In genomic region chr2:213145723-213146242, GRCh38 we compare ENCODE assay signal across 12 cellular contexts. TPM values are rescaled to one million over a fixed set of nuclear protein-coding genes. Genes with fewer than 3 reads are reported as not detected.
A peak's percentile ranks its signal among the peaks of the same experiment; 100 is the strongest.
DNase-seq lines count a peak whose midpoint lies in the region; ATAC-seq and TF ChIP-seq lines count a peak whose summit lies in the region.
"Had no signal": no experiment of that assay in that cellular context is flagged by ENCODE, and none has a peak within 500 bp of the region (broad histone marks: within the 10 kb centered on the region; RNA-seq: fewer than 3 reads in every experiment).

No MANE protein-coding gene starts in this region.

- no peaks in the 10 kb centered on the region for H3K9me3 Mint-ChIP-seq in activated T-cell treated with anti-CD3 and anti-CD28 coated beads, Interleukin-2, amount 50 U/mL, for 24 hours
- no peaks in the 10 kb centered on the region for H3K9me3 Mint-ChIP-seq in central memory CD8-positive, alpha-beta T cell
- no peaks in the 10 kb centered on the region for H3K9me3 Mint-ChIP-seq in type B pancreatic cell
- H3K9me3 Mint-ChIP-seq: IgD-negative memory B cell had no signal

- TF ChIP-seq CTCF in type B pancreatic cell (conservative IDR thresholded peaks at IDR 0.05) = no peak
- no peak for TF ChIP-seq CTCF in tibial artery (IDR thresholded peaks at IDR 0.05)
- no peak for TF ChIP-seq CTCF in ovary (IDR thresholded peaks at IDR 0.05)

- no peaks in the 10 kb centered on the region for H3K27me3 ChIP-seq in tibial artery
- no peaks in the 10 kb centered on the region for H3K27me3 ChIP-seq in ovary
- H3K27me3 ChIP-seq: testis had no signal

- peaks cover 26% of the 10 kb centered on the region for H3K27me3 Mint-ChIP-seq in activated T-cell treated with anti-CD3 and anti-CD28 coated beads, Interleukin-2, amount 50 U/mL, for 24 hours
- peaks cover 21% of the 10 kb centered on the region for H3K27me3 Mint-ChIP-seq in central memory CD8-positive, alpha-beta T cell
- H3K27me3 Mint-ChIP-seq in type B pancreatic cell = no peaks in the 10 kb centered on the region

- TF ChIP-seq EP300 in ovary (IDR thresholded peaks at IDR 0.05) = no peak

- no peak for TF ChIP-seq POLR2A in ovary (IDR thresholded peaks at IDR 0.05)

- no peak for DNase-seq in activated T-cell treated with anti-CD3 and anti-CD28 coated beads, Interleukin-2, amount 50 U/mL, for 24 hours
- DNase-seq in activated T-cell treated with anti-CD3 and anti-CD28 coated beads, Interleukin-2, amount 50 U/mL, for 48 hours = no peak
- peak; percentile 47 for DNase-seq in NCI-H2196 (lab: John Stamatoyannopoulos, UW; ENCODE audit: unreplicated experiment)
- DNase-seq in central memory CD8-positive, alpha-beta T cell (ENCODE audit: low spot score in 2 of 2) = no peak
- no peak for DNase-seq in type B pancreatic cell (ENCODE audit: extremely low spot score, unreplicated experiment)
- DNase-seq in tibial artery = no peak
- no peak for DNase-seq in ovary
- DNase-seq: NCI-H82, SIG-M5, testis had no signal

- peaks cover 0 to 50% (median 8%) of the 10 kb centered on the region in 4 donors for H3K4me1 ChIP-seq in tibial artery
- no peaks in the 10 kb centered on the region for H3K4me1 ChIP-seq in ovary (ENCODE audit: insufficient read depth)
- H3K4me1 ChIP-seq: testis had no signal

- WGBS in ovary, 3 donors = 61 to 69% (median 69%) methylated on average over 1 of the region's 1 CpG

- intact Hi-C loops in tibial artery (cut with DNase I; ENCODE audit: low total_unique reads) (loop anchor here (2.0 kb wide), 1 partner anchor 23 kb away; no protein-coding TSS in a partner anchor), ovary (cut with DNase I) (no loop called here)

- ATAC-seq in central memory CD8-positive, alpha-beta T cell (replicated peaks; ENCODE audit: extremely low read depth, poor library complexity, severe bottlenecking) = no peak
- ATAC-seq in HG02798 (IDR thresholded peaks at IDR 0.05; ENCODE audit: poor library complexity, unreplicated experiment) = no peak

- no peak overlapping the region for H3K27ac ChIP-seq in tibial artery
- H3K27ac ChIP-seq in ovary = no peak overlapping the region
- H3K27ac ChIP-seq: testis had no signal

- no peaks in the 10 kb centered on the region for H3K36me3 Mint-ChIP-seq in activated T-cell treated with anti-CD3 and anti-CD28 coated beads, Interleukin-2, amount 50 U/mL, for 24 hours (ENCODE audit: low read depth)
- peaks cover 10% of the 10 kb centered on the region for H3K36me3 Mint-ChIP-seq in central memory CD8-positive, alpha-beta T cell (ENCODE audit: insufficient read depth)
- peaks cover 8% of the 10 kb centered on the region for H3K36me3 Mint-ChIP-seq in type B pancreatic cell
- H3K36me3 Mint-ChIP-seq: IgD-negative memory B cell had no signal

- H3K9me3 ChIP-seq in tibial artery (no peaks in the 10 kb centered on the region), ovary (no peaks in the 10 kb centered on the region)
- H3K9me3 ChIP-seq: testis had no signal

- H3K4me3 Mint-ChIP-seq in activated T-cell treated with anti-CD3 and anti-CD28 coated beads, Interleukin-2, amount 50 U/mL, for 24 hours = peak overlapping the region; percentile 67
- H3K4me3 Mint-ChIP-seq in central memory CD8-positive, alpha-beta T cell = peak overlapping the region; percentile 55
- peak overlapping the region; percentile 83 for H3K4me3 Mint-ChIP-seq in type B pancreatic cell
- H3K4me3 Mint-ChIP-seq: IgD-negative memory B cell had no signal

- no peaks in the 10 kb centered on the region for H3K36me3 ChIP-seq in tibial artery
- H3K36me3 ChIP-seq in ovary = no peaks in the 10 kb centered on the region

- peak overlapping the region; percentile 69 for H3K27ac Mint-ChIP-seq in activated T-cell treated with anti-CD3 and anti-CD28 coated beads, Interleukin-2, amount 50 U/mL, for 24 hours
- no peak overlapping the region for H3K27ac Mint-ChIP-seq in central memory CD8-positive, alpha-beta T cell (ENCODE audit: low read depth)
- peak overlapping the region; percentile 46 for H3K27ac Mint-ChIP-seq in type B pancreatic cell
- H3K27ac Mint-ChIP-seq: IgD-negative memory B cell had no signal

- no peak overlapping the region for H3K4me3 ChIP-seq in tibial artery
- H3K4me3 ChIP-seq in ovary = no peak overlapping the region
- H3K4me3 ChIP-seq: testis had no signal

- peaks cover 28% of the 10 kb centered on the region for H3K4me1 Mint-ChIP-seq in activated T-cell treated with anti-CD3 and anti-CD28 coated beads, Interleukin-2, amount 50 U/mL, for 24 hours (ENCODE audit: low read depth)
- H3K4me1 Mint-ChIP-seq in central memory CD8-positive, alpha-beta T cell = peaks cover 17% of the 10 kb centered on the region
- peaks cover 6% of the 10 kb centered on the region for H3K4me1 Mint-ChIP-seq in type B pancreatic cell (ENCODE audit: unreplicated experiment)

RNA-seq across cellular contexts. Expression of gene IKZF2, which starts 5.6 kb away (rescaled TPM):
- total RNA-seq in type B pancreatic cell (ENCODE audit: low replicate concordance) (57.0 and 153 TPM in 2 replicates), ovary (1 to 10 TPM; 3.3 to 7.4 (median 5.3) TPM)
- 1 to 10 TPM in 1 of 2 donors, under 1 TPM in 1; 0.52 to 1.8 TPM for polyA plus RNA-seq in ovary
